ENCODE assay signal across 8 cellular contexts in genomic region chr16:641326-642188, GRCh38. TPM values are rescaled to one million over a fixed set of nuclear protein-coding genes. Genes with fewer than 3 reads are reported as not detected.
DNase-seq lines count a peak whose midpoint lies in the region; ATAC-seq and TF ChIP-seq lines count a peak whose summit lies in the region.

Gene MCRIP2, plus strand, starts transcription at chr16:641828. Its CDS starts 164 bp downstream, at chr16:641992.

- DNase-seq in NCI-H524 (lab: John Stamatoyannopoulos, UW) (peak; percentile 50 to 84), NCI-H524 treated with DMSO at 0.1 percent for 48 hours (lab: John Stamatoyannopoulos, UW) (no peak), NCI-H748 (lab: John Stamatoyannopoulos, UW; ENCODE audit: unreplicated experiment) (peak; percentile 79), lung (ENCODE audit: low spot score) (peak; percentile 85)
- peak; percentile 84 to 86 for DNase-seq in activated CD4-positive, alpha-beta T cell treated with anti-CD3 and anti-CD28 coated beads, Interleukin-2, amount 50 U/mL, for 48 hours
- peak; percentile 38 for DNase-seq in effector CD4-positive, alpha-beta T cell
- DNase-seq in stimulated activated CD4-positive, alpha-beta T cell treated with anti-CD3 and anti-CD28 coated beads, TNF-alpha, amount 100 ng/mL, for 4 hours (ENCODE audit: low read depth in 3 of 3), result peak; percentile 34 to 70 (median 48)

- peaks cover 0 to 2% of the 10 kb centered on the region in 2 donors for H3K36me3 ChIP-seq in lung (ENCODE audit: control insufficient read depth in 2 of 2, insufficient read depth in 2 of 2, low read length in 2 of 2)

- 1 to 2% methylated on average over 68 to 81 of the region's 81 CpGs for WGBS in lung, 2 donors

- peak within 1 kb of the TSS; percentile 87 to 96 for H3K27ac ChIP-seq in lung (ENCODE audit: low read depth in 1 of 2, low read length in 1 of 2)

- no peak for TF ChIP-seq CTCF in lung (IDR thresholded peaks at IDR 0.05; ENCODE audit: control extremely low read depth, extremely low read depth)

- H3K27me3 ChIP-seq in lung (ENCODE audit: control insufficient read depth, insufficient read depth), result no peaks in the 10 kb centered on the region

- H3K4me1 ChIP-seq in lung (ENCODE audit: control insufficient read depth in 2 of 2, insufficient read depth in 2 of 2, low read length in 2 of 2), result peaks cover 0 to 30% of the 10 kb centered on the region in 2 donors

- H3K4me3 ChIP-seq in lung, result peak within 1 kb of the TSS; percentile 73

- no peaks in the 10 kb centered on the region for H3K9me3 ChIP-seq in lung (ENCODE audit: control insufficient read depth in 2 of 2, insufficient read depth in 1 of 2, low read length in 1 of 2)

- peak; percentile 39 for ATAC-seq in HG03045 (IDR thresholded peaks at IDR 0.05; ENCODE audit: unreplicated experiment)
- peak; percentile 54 for ATAC-seq in lung (ENCODE audit: insufficient read depth, low FRiP score)

RNA-seq across cellular contexts. Expression of gene MCRIP2, which starts in this region (rescaled TPM):
- total RNA-seq in lung, result 10 to 100 TPM in 1 of 2 donors, 1 to 10 TPM in 1; 9.1 to 61.6 TPM
- polyA plus RNA-seq in lung, result 100 to 1,000 TPM in 1 of 2 donors, 10 to 100 TPM in 1; 45.0 to 109 TPM
